Comparison of ENCODE assay signal across 26 cellular contexts in the genomic region with DNA sequence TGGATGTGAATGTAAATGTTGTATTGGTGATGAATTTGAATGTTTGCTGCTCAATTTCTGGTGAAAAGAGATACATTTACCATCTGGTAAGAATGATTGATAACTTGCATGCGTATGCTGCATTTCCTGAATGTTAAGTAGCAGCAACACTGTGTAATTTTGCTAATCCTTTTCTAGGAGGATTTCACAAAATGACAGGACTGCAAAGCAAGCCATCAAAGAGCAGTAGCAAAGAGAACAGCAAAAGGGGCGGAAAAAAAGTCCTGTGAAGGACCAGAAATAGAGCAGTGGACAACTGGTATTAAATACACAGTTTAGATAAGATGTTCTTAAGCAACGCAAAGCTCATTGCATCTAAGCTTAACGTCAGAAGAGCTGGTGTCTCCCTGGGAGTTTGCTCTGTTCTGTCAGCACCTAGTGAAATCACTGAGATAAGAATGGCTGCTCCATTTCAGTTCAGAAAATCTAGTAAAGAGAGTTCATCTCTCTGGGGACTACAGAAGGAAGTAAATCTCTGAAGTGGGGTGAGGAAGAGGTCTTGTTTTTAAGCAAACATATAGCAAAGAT. TPM values are rescaled to one million over a fixed set of nuclear protein-coding genes. Genes with fewer than 3 reads are reported as not detected.
"Had no signal": no experiment of that assay in that cellular context is flagged by ENCODE, and none has a peak within 500 bp of the region (broad histone marks: within the 10 kb centered on the region; RNA-seq: fewer than 3 reads in every experiment).

No MANE protein-coding gene starts in this region.

- H3K4me3 ChIP-seq: body of pancreas, coronary artery, gastroesophageal sphincter, heart left ventricle, mucosa of descending colon, neural progenitor cell, ovary, sigmoid colon, spleen, testis, upper lobe of left lung had no signal

- FAIRE-seq: TTC549 had no signal

- H3K9ac ChIP-seq: neural progenitor cell had no signal

- H3K27ac ChIP-seq: body of pancreas, coronary artery, gastroesophageal sphincter, heart left ventricle, neural progenitor cell, ovary, sigmoid colon, spleen, testis, upper lobe of left lung had no signal

- H3K4me1 Mint-ChIP-seq: activated B cell treated with CpG ODN at 0.5 μM for 24 hours; activated CD4-positive, alpha-beta memory T cell treated with anti-CD3 and anti-CD28 coated beads, Interleukin-2, amount 10 ng/mL, durations not matched to agents 7 days and 5 days; activated CD8-positive, alpha-beta memory T cell treated with anti-CD3 and anti-CD28 coated beads, Interleukin-2, amount 10 ng/mL, durations not matched to agents 7 days and 5 days; activated naive CD8-positive, alpha-beta T cell treated with anti-CD3 and anti-CD28 coated beads, Interleukin-2, amount 10 ng/mL, durations not matched to agents 7 days and 5 days; central memory CD8-positive, alpha-beta T cell; stimulated activated memory B cell treated with anti-CD40 and anti-IgM and Interleukin-4, amounts not matched to agents 10 μg/mL and 1 μg/mL and 100 μg/mL, for 72 hours had no signal

- H3K27me3 Mint-ChIP-seq: activated naive CD8-positive, alpha-beta T cell treated with anti-CD3 and anti-CD28 coated beads, Interleukin-2, amount 10 ng/mL, durations not matched to agents 7 days and 5 days had no signal

- H3K4me2 ChIP-seq: neural progenitor cell had no signal

- H3K9me3 ChIP-seq: body of pancreas, gastroesophageal sphincter, heart left ventricle, mucosa of descending colon, ovary, sigmoid colon, spleen, testis, upper lobe of left lung had no signal

- H3K36me3 Mint-ChIP-seq: activated CD8-positive, alpha-beta memory T cell treated with anti-CD3 and anti-CD28 coated beads, Interleukin-2, amount 10 ng/mL, durations not matched to agents 7 days and 5 days; activated naive CD8-positive, alpha-beta T cell treated with anti-CD3 and anti-CD28 coated beads, Interleukin-2, amount 10 ng/mL, durations not matched to agents 7 days and 5 days; memory B cell; naive B cell; neural progenitor cell; stimulated activated memory B cell treated with anti-CD40 and anti-IgM and Interleukin-4, amounts not matched to agents 10 μg/mL and 1 μg/mL and 100 μg/mL, for 72 hours had no signal

- H3K36me3 ChIP-seq: gastroesophageal sphincter, heart left ventricle, neural progenitor cell, ovary, sigmoid colon, spleen, upper lobe of left lung had no signal

- H3K4me3 Mint-ChIP-seq: activated B cell treated with CpG ODN at 0.5 μM for 24 hours; activated CD4-positive, alpha-beta memory T cell treated with anti-CD3 and anti-CD28 coated beads, Interleukin-2, amount 10 ng/mL, durations not matched to agents 7 days and 5 days; activated CD8-positive, alpha-beta memory T cell treated with anti-CD3 and anti-CD28 coated beads, Interleukin-2, amount 10 ng/mL, durations not matched to agents 7 days and 5 days; activated naive CD8-positive, alpha-beta T cell treated with anti-CD3 and anti-CD28 coated beads, Interleukin-2, amount 10 ng/mL, durations not matched to agents 7 days and 5 days; central memory CD8-positive, alpha-beta T cell; memory B cell; naive B cell; neural progenitor cell; stimulated activated memory B cell treated with anti-CD40 and anti-IgM and Interleukin-4, amounts not matched to agents 10 μg/mL and 1 μg/mL and 100 μg/mL, for 72 hours; T-helper 2 cell treated with Interferon-gamma antibody and Interleukin-4, amounts not matched to agents 5 μg/mL and 100 μg/mL, for 36 hours had no signal

- H3K4me1 ChIP-seq: gastroesophageal sphincter, sigmoid colon, spleen, upper lobe of left lung had no signal

- H3K9me3 Mint-ChIP-seq: activated B cell treated with CpG ODN at 0.5 μM for 24 hours; activated CD4-positive, alpha-beta memory T cell treated with anti-CD3 and anti-CD28 coated beads, Interleukin-2, amount 10 ng/mL, durations not matched to agents 7 days and 5 days; activated naive CD8-positive, alpha-beta T cell treated with anti-CD3 and anti-CD28 coated beads, Interleukin-2, amount 10 ng/mL, durations not matched to agents 7 days and 5 days; activated T-helper 2 cell treated with anti-CD3 and anti-CD28 coated beads, Interferon-gamma antibody, Interleukin-2, Interleukin-4, amounts not matched to agents 10 μg/mL and 5 μg/mL and 100 μg/mL, durations not matched to agents 14 hours and 24 hours and 36 hours; central memory CD8-positive, alpha-beta T cell; memory B cell; neural progenitor cell; stimulated activated memory B cell treated with anti-CD40 and anti-IgM and Interleukin-4, amounts not matched to agents 10 μg/mL and 1 μg/mL and 100 μg/mL, for 72 hours; T-helper 2 cell treated with Interferon-gamma antibody and Interleukin-4, amounts not matched to agents 5 μg/mL and 100 μg/mL, for 36 hours had no signal

- H3K27ac Mint-ChIP-seq: activated B cell treated with CpG ODN at 0.5 μM for 24 hours; activated CD4-positive, alpha-beta memory T cell treated with anti-CD3 and anti-CD28 coated beads, Interleukin-2, amount 10 ng/mL, durations not matched to agents 7 days and 5 days; activated CD8-positive, alpha-beta memory T cell treated with anti-CD3 and anti-CD28 coated beads, Interleukin-2, amount 10 ng/mL, durations not matched to agents 7 days and 5 days; activated naive CD8-positive, alpha-beta T cell treated with anti-CD3 and anti-CD28 coated beads, Interleukin-2, amount 10 ng/mL, durations not matched to agents 7 days and 5 days; activated T-helper 2 cell treated with anti-CD3 and anti-CD28 coated beads, Interferon-gamma antibody, Interleukin-2, Interleukin-4, amounts not matched to agents 10 μg/mL and 5 μg/mL and 100 μg/mL, durations not matched to agents 14 hours and 24 hours and 36 hours; memory B cell; naive B cell; neural progenitor cell; stimulated activated memory B cell treated with anti-CD40 and anti-IgM and Interleukin-4, amounts not matched to agents 10 μg/mL and 1 μg/mL and 100 μg/mL, for 72 hours; T-helper 2 cell treated with Interferon-gamma antibody and Interleukin-4, amounts not matched to agents 5 μg/mL and 100 μg/mL, for 36 hours had no signal

- H2AFZ ChIP-seq: neural progenitor cell had no signal

- H3K27me3 ChIP-seq: body of pancreas, heart left ventricle, neural progenitor cell, ovary, testis, upper lobe of left lung had no signal

- DNase-seq: activated B cell treated with CpG ODN at 0.5 μM for 24 hours; activated CD4-positive, alpha-beta memory T cell treated with anti-CD3 and anti-CD28 coated beads, Interleukin-2, amount 10 ng/mL, durations not matched to agents 7 days and 5 days; activated CD4-positive, alpha-beta T cell treated with anti-CD3 and anti-CD28 coated beads for 48 hours; activated CD8-positive, alpha-beta memory T cell treated with anti-CD3 and anti-CD28 coated beads, Interleukin-2, amount 10 ng/mL, durations not matched to agents 7 days and 5 days; activated naive CD4-positive, alpha-beta T cell treated with Interleukin-2 at 50 U/mL for 16 hours; activated naive CD8-positive, alpha-beta T cell treated with anti-CD3 and anti-CD28 coated beads, Interleukin-2, amount 10 ng/mL, durations not matched to agents 7 days and 5 days; body of pancreas; erythroblast; heart left ventricle; mucosa of descending colon; naive B cell; ovary; sigmoid colon; spleen; stimulated activated CD4-positive, alpha-beta T cell treated with anti-CD3 and anti-CD28 coated beads, Interleukin-4, amount 100 ng/mL, for 4 hours; testis; upper lobe of left lung had no signal

RNA-seq across cellular contexts. Expression of a gene that starts 23.5 kb away (rescaled TPM):
- total RNA-seq: activated B cell treated with CpG ODN at 0.5 μM for 24 hours; activated CD4-positive, alpha-beta memory T cell treated with anti-CD3 and anti-CD28 coated beads, Interleukin-2, amount 10 ng/mL, durations not matched to agents 7 days and 5 days; activated CD8-positive, alpha-beta memory T cell treated with anti-CD3 and anti-CD28 coated beads, Interleukin-2, amount 10 ng/mL, durations not matched to agents 7 days and 5 days; activated naive CD8-positive, alpha-beta T cell treated with anti-CD3 and anti-CD28 coated beads, Interleukin-2, amount 10 ng/mL, durations not matched to agents 7 days and 5 days; activated T-helper 2 cell treated with anti-CD3 and anti-CD28 coated beads, Interferon-gamma antibody, Interleukin-2, Interleukin-4, amounts not matched to agents 10 μg/mL and 5 μg/mL and 100 μg/mL, durations not matched to agents 14 hours and 24 hours and 36 hours had no signal
